ENCODE assay signal across 8 cellular contexts in the genomic region with DNA sequence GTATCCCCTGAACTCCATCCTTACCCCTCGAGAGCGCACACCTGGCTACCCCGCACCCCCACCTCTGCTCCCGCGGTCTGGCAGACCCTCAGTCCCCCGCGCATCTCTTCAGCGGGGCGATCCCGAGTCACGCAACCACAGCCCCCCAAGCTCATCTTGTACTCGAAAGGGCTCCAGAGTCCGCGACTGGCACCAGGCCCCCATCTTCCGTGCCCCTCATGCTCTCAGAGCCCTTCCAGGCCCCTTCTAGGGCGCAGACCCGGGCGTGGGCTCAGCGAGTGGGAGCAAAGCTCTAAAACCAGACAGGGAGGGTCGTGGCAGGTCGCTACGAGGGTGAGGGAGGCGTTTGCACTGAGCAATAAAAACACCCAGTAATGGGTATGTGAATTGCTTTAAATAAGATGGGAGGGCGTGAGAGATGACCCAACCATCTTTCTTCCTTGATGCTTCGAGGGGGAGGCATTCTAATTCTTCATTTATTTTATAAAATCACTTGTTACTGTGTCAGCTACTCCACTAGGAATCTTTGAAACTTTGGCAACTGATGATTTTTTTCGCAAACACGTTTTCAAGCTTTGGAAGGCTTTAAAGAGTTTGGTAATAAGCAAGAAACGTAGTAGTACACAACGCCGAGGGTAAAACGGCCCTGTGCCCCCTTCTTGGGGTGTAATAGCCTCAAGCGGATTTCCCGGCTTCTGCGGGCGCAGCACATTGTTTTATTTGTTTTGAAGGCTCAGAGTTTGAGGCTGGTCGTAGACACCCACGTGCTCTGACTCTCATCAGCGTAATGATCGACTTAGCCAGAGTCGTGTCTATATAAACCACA. TPM values are rescaled to one million over a fixed set of nuclear protein-coding genes. Genes with fewer than 3 reads are reported as not detected.
DNase-seq lines count a peak whose midpoint lies in the region; TF ChIP-seq lines count a peak whose summit lies in the region.

No MANE protein-coding gene starts in this region.

- H3K4me1 Mint-ChIP-seq in activated naive CD4-positive, alpha-beta T cell treated with anti-CD3 and anti-CD28 coated beads, Interleukin-2, amount 10 ng/mL, durations not matched to agents 7 days and 5 days, result peaks cover 35% of the 10 kb centered on the region

- in situ Hi-C loops in Caki2 (cut with HindIII; ENCODE audit: low pct_unique_long_range_greater_than_20kb, low sequenced_read_pairs), result no loop called here

- no peaks in the 10 kb centered on the region for H3K9me3 ChIP-seq in iPS-15b (ENCODE audit: control insufficient read depth, insufficient read depth, low read length)
- H3K9me3 ChIP-seq in uterus, result no peaks in the 10 kb centered on the region

- DNase-seq in Caki2 (ENCODE audit: low read depth) (peak; percentile 58), NCI-H526 treated with DMSO at 0.1 percent for 48 hours (lab: John Stamatoyannopoulos, UW) (peak; percentile 82), uterus (no peak), epidermal melanocyte (ENCODE audit: insufficient read length, low spot score) (no peak), ureter (ENCODE audit: low spot score) (no peak)
- DNase-seq in activated naive CD4-positive, alpha-beta T cell treated with anti-CD3 and anti-CD28 coated beads, Interleukin-2, amount 10 ng/mL, durations not matched to agents 7 days and 5 days, result peak; percentile 54
- peak; percentile 53 for DNase-seq in stimulated activated CD4-positive, alpha-beta T cell treated with anti-CD3 and anti-CD28 coated beads, Interleukin-1b, Interleukin-23, amount 100 ng/mL, for 48 hours

- CTCF ChIA-PET in activated naive CD4-positive, alpha-beta T cell treated with anti-CD3 and anti-CD28 coated beads, Interleukin-2, amount 10 ng/mL, durations not matched to agents 7 days and 5 days (lab: Charles Lee), result interaction anchor here (0.6 to 4.8 kb wide), 12 partner anchors 29 to 945 kb away, joined by 3 to 43 read pairs (median 5); a partner anchor contains a TSS

- intact Hi-C loops in uterus (cut with DNase I; ENCODE audit: low total_unique reads), result no loop called here

- H3K36me3 ChIP-seq in iPS-15b (ENCODE audit: control insufficient read depth, insufficient read depth, low read length) (no peaks in the 10 kb centered on the region), uterus (no peaks in the 10 kb centered on the region)

- no peak for TF ChIP-seq POLR2A in uterus (IDR thresholded peaks at IDR 0.05)

- peaks cover 84% of the 10 kb centered on the region for H3K27me3 ChIP-seq in iPS-15b (ENCODE audit: control insufficient read depth, insufficient read depth, low read length)
- peaks cover 5 to 23% of the 10 kb centered on the region in 2 donors for H3K27me3 ChIP-seq in uterus

- no peaks in the 10 kb centered on the region for H3K9me3 Mint-ChIP-seq in activated naive CD4-positive, alpha-beta T cell treated with anti-CD3 and anti-CD28 coated beads, Interleukin-2, amount 10 ng/mL, durations not matched to agents 7 days and 5 days

- peak overlapping the region; percentile 91 for H3K4me3 Mint-ChIP-seq in activated naive CD4-positive, alpha-beta T cell treated with anti-CD3 and anti-CD28 coated beads, Interleukin-2, amount 10 ng/mL, durations not matched to agents 7 days and 5 days

- peaks cover 1% of the 10 kb centered on the region for H3K36me3 Mint-ChIP-seq in activated naive CD4-positive, alpha-beta T cell treated with anti-CD3 and anti-CD28 coated beads, Interleukin-2, amount 10 ng/mL, durations not matched to agents 7 days and 5 days

- H3K9ac ChIP-seq in iPS-15b (ENCODE audit: low read depth, low read length), result no peak overlapping the region

- TF ChIP-seq CTCF in uterus (IDR thresholded peaks at IDR 0.05), result no peak

- peaks cover 65% of the 10 kb centered on the region for H3K27me3 Mint-ChIP-seq in activated naive CD4-positive, alpha-beta T cell treated with anti-CD3 and anti-CD28 coated beads, Interleukin-2, amount 10 ng/mL, durations not matched to agents 7 days and 5 days

- H3K4me1 ChIP-seq in iPS-15b (ENCODE audit: control insufficient read depth, insufficient read depth, low read length) (peaks cover 6% of the 10 kb centered on the region), uterus (peaks cover 0 to 15% of the 10 kb centered on the region in 2 donors)

- H3K27ac Mint-ChIP-seq in activated naive CD4-positive, alpha-beta T cell treated with anti-CD3 and anti-CD28 coated beads, Interleukin-2, amount 10 ng/mL, durations not matched to agents 7 days and 5 days, result peak overlapping the region; percentile 69

- peak overlapping the region in 1 of 2 donors; percentile 6 for H3K27ac ChIP-seq in uterus

- H3K4me3 ChIP-seq in iPS-15b (ENCODE audit: low read depth, low read length), result peak overlapping the region; percentile 43
- H3K4me3 ChIP-seq in uterus, result peak overlapping the region in 1 of 2 donors; percentile 19

RNA-seq across cellular contexts. Expression of a gene that starts 42.6 kb away (rescaled TPM):
- 6.4 and 14.8 TPM in 2 replicates for total RNA-seq in Caki2 (2014; rRNA removed; shearing (Covaris generic); ENCODE audit: low replicate concordance)
- 10 to 100 TPM in 2 of 4 donors, 1 to 10 TPM in 2; 1.3 to 14.9 (median 7.6) TPM for total RNA-seq in uterus
- 17.8 TPM for total RNA-seq in ureter

Comparison
In these comparisons a context has a peak if more than half of its experiments do, and no peak if none do; other contexts are left out.
1. DNase-seq: peak in Caki2 (single experiment), NCI-H526 treated with DMSO at 0.1 percent for 48 hours (single experiment), activated naive CD4-positive, alpha-beta T cell treated with anti-CD3 and anti-CD28 coated beads, Interleukin-2, amount 10 ng/mL, durations not matched to agents 7 days and 5 days (single experiment) and stimulated activated CD4-positive, alpha-beta T cell treated with anti-CD3 and anti-CD28 coated beads, Interleukin-1b, Interleukin-23, amount 100 ng/mL, for 48 hours (single experiment); none in uterus (0 of 2), epidermal melanocyte (single experiment) and ureter (single experiment).